1 cellular context compared by ENCODE assay signal in genomic region chr10:7301039-7301768, GRCh38.
A peak's percentile ranks its signal among the peaks of the same experiment; 100 is the strongest.
TF ChIP-seq lines count a peak whose summit lies in the region.

No MANE protein-coding gene starts in this region.

TF ChIP-seq in GM12878, 131 proteins besides CTCF, POLR2A, EP300 and RAD21 (continued from another document):
- TF ChIP-seq BCL3 (IDR thresholded peaks at IDR 0.05; ENCODE audit: borderline replicate concordance, insufficient read depth, low read depth, low read length, poor library complexity, severe bottlenecking) = peak; percentile 81
- no peak for TF ChIP-seq IRF4 (IDR thresholded peaks at IDR 0.05; ENCODE audit: low read depth, low read length)
